10 cellular contexts compared by ENCODE assay signal in the genomic region with DNA sequence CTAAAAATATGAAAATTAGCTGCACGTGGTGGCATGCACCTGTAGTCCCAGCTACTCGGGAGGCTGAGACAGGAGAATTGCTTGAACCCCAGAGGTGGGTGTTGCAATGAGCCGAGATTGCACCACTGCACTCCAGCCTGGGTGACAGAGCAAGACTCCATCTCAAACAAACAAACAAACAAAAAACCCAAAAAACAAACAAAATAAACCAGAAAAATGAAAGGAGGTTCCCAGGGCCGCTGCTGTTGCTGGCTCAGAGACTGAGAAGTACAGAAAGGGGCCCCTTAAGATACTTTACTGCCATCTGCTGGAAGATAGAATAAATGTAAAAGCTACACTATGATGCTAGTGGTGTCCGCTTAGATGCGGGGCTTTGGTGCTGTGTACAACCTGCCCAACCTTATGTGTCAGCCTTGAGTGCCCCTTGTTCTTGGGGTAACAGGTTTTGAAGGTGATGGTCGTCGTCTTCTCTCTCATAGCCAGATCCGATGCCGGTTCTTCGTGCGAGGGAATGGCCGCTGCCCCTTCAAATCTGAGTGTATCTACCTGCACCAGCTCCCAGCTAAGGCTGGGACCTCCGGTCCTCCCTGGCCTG. TPM values are rescaled to one million over a fixed set of nuclear protein-coding genes. Genes with fewer than 3 reads are reported as not detected.
DNase-seq lines count a peak whose midpoint lies in the region; ATAC-seq and TF ChIP-seq lines count a peak whose summit lies in the region.
"Had no signal": no experiment of that assay in that cellular context is flagged by ENCODE, and none has a peak within 500 bp of the region (broad histone marks: within the 10 kb centered on the region; RNA-seq: fewer than 3 reads in every experiment).

No MANE protein-coding gene starts in this region.

- H3K4me3 Mint-ChIP-seq in endothelial cell (ENCODE audit: unreplicated experiment) = no peak overlapping the region
- H3K4me3 Mint-ChIP-seq: T-helper 1 cell treated with Interleukin-12 subunit alpha and Interleukin-12 subunit beta and Interleukin-4 antibody, amounts not matched to agents 30 μg/mL and 1 μg/mL, for 36 hours had no signal

- no peaks in the 10 kb centered on the region for H3K9me3 Mint-ChIP-seq in endothelial cell (ENCODE audit: unreplicated experiment)
- H3K9me3 Mint-ChIP-seq: T-helper 1 cell treated with Interleukin-12 subunit alpha and Interleukin-12 subunit beta and Interleukin-4 antibody, amounts not matched to agents 30 μg/mL and 1 μg/mL, for 36 hours had no signal

- peaks cover 22% of the 10 kb centered on the region for H3K4me1 Mint-ChIP-seq in endothelial cell (ENCODE audit: unreplicated experiment)

- no peak for TF ChIP-seq POLR2A in vagina (IDR thresholded peaks at IDR 0.05)

- H3K27ac Mint-ChIP-seq in endothelial cell (ENCODE audit: unreplicated experiment) = no peak overlapping the region
- H3K27ac Mint-ChIP-seq: T-helper 1 cell treated with Interleukin-12 subunit alpha and Interleukin-12 subunit beta and Interleukin-4 antibody, amounts not matched to agents 30 μg/mL and 1 μg/mL, for 36 hours had no signal

- peak; percentile 30 for ATAC-seq in HG02852 (IDR thresholded peaks at IDR 0.05; ENCODE audit: unreplicated experiment)
- peak; percentile 63 for ATAC-seq in mucosa of descending colon
- no peak for ATAC-seq in GM19023 (IDR thresholded peaks at IDR 0.05; ENCODE audit: unreplicated experiment)

- peaks cover 12% of the 10 kb centered on the region for H3K4me1 ChIP-seq in mucosa of descending colon (ENCODE audit: low read depth)
- H3K4me1 ChIP-seq in vagina = peaks cover 26% of the 10 kb centered on the region

- H3K27me3 ChIP-seq in WERI-Rb-1 (ENCODE audit: insufficient read depth, low read depth, severe bottlenecking) = no peaks in the 10 kb centered on the region
- no peaks in the 10 kb centered on the region for H3K27me3 ChIP-seq in vagina

- DNase-seq in DMS79 treated with DMSO at 0.1 percent for 48 hours (lab: John Stamatoyannopoulos, UW) = peak; percentile 82
- DNase-seq in NCI-H2196 (lab: John Stamatoyannopoulos, UW; ENCODE audit: unreplicated experiment) = peak; percentile 82
- no peak for DNase-seq in WERI-Rb-1
- no peak for DNase-seq in endothelial cell (ENCODE audit: low spot score)
- peak in 1 of 3 donors; percentile 48 for DNase-seq in mucosa of descending colon
- no peak for DNase-seq in vagina (ENCODE audit: extremely low spot score in 2 of 2)

- no peaks in the 10 kb centered on the region; the same call in 1 of the 2 replicates for H3K36me3 ChIP-seq in WERI-Rb-1
- H3K36me3 ChIP-seq in mucosa of descending colon (ENCODE audit: low read depth) = no peaks in the 10 kb centered on the region
- H3K36me3 ChIP-seq in vagina = no peaks in the 10 kb centered on the region

- H3K4me3 ChIP-seq in WERI-Rb-1 (ENCODE audit: low read depth, low read length) (no peak overlapping the region), mucosa of descending colon (no peak overlapping the region), vagina (no peak overlapping the region)
- H3K4me3 ChIP-seq: skin epidermis had no signal

- H3K27ac ChIP-seq in WERI-Rb-1 (no peak overlapping the region), vagina (no peak overlapping the region)
- H3K27ac ChIP-seq: skin epidermis had no signal

- intact Hi-C loops in mucosa of descending colon (cut with DNase I, micrococcal nuclease) = loop anchor here (5.0 kb wide), 1 partner anchor 107 kb away; a partner anchor contains a TSS
- intact Hi-C loops in vagina (cut with DNase I) = no loop called here

- H3K9me3 ChIP-seq in WERI-Rb-1 (ENCODE audit: severe bottlenecking) = no peaks in the 10 kb centered on the region
- no peaks in the 10 kb centered on the region for H3K9me3 ChIP-seq in mucosa of descending colon
- H3K9me3 ChIP-seq in vagina = no peaks in the 10 kb centered on the region

- TF ChIP-seq CTCF in WERI-Rb-1 (IDR thresholded peaks at IDR 0.05; ENCODE audit: low read depth, low read length) (peak; percentile 73), endothelial cell (IDR thresholded peaks at IDR 0.05; ENCODE audit: unreplicated experiment) (peak; percentile 56), mucosa of descending colon (IDR thresholded peaks at IDR 0.05) (no peak), vagina (IDR thresholded peaks at IDR 0.05) (peak; percentile 31 to 53 (median 44))

- H3K27me3 Mint-ChIP-seq in endothelial cell (ENCODE audit: unreplicated experiment) = peaks cover 3% of the 10 kb centered on the region

- no peaks in the 10 kb centered on the region for H3K36me3 Mint-ChIP-seq in endothelial cell (ENCODE audit: low read depth, unreplicated experiment)

RNA-seq across cellular contexts. Expression of a gene that starts 2.8 kb away (rescaled TPM):
- total RNA-seq in endothelial cell (ENCODE audit: unreplicated experiment) (21.8 TPM), mucosa of descending colon (1 to 10 TPM; 4.1 to 5.0 (median 4.4) TPM), vagina (10.1 TPM)

RNA-seq across cellular contexts. Expression of a gene that starts 18.8 kb away (rescaled TPM):
- total RNA-seq in endothelial cell (ENCODE audit: unreplicated experiment) (1,320 TPM), mucosa of descending colon (1,000 to 10,000 TPM in 1 of 3 donors, 100 to 1,000 TPM in 2; 849 to 1,069 (median 985) TPM), vagina (2,013 TPM)

RNA-seq across cellular contexts. Expression of a gene that starts 47.5 kb away (rescaled TPM):
- total RNA-seq in endothelial cell (ENCODE audit: unreplicated experiment) (6.3 TPM), mucosa of descending colon (10 to 100 TPM; 28.3 to 98.0 (median 28.8) TPM), vagina (29.0 TPM)

Comparison
In these comparisons a context has a peak if more than half of its experiments do, and no peak if none do; other contexts are left out.
1. DNase-seq: peak in DMS79 treated with DMSO at 0.1 percent for 48 hours (single experiment) and NCI-H2196 (single experiment); none in WERI-Rb-1 (single experiment), endothelial cell (single experiment) and vagina (0 of 2).